Comparison of ENCODE assay signal across 12 cellular contexts in genomic region chr12:127964717-127965116, GRCh38.
DNase-seq lines count a peak whose midpoint lies in the region; TF ChIP-seq lines count a peak whose summit lies in the region.
"Had no signal": no experiment of that assay in that cellular context is flagged by ENCODE, and none has a peak within 500 bp of the region (broad histone marks: within the 10 kb centered on the region; RNA-seq: fewer than 3 reads in every experiment).

No MANE protein-coding gene starts in this region.

- intact Hi-C loops in A673 (cut with micrococcal nuclease; ENCODE audit: unreplicated experiment), result no loop called here
- intact Hi-C loops in OCI-LY7 (cut with micrococcal nuclease; ENCODE audit: unreplicated experiment), result no loop called here

- H4K20me1 ChIP-seq in GM23248 (ENCODE audit: insufficient read depth), result no peaks in the 10 kb centered on the region
- H4K20me1 ChIP-seq in OCI-LY7 (ENCODE audit: insufficient read depth, low read length), result no peaks in the 10 kb centered on the region
- H4K20me1 ChIP-seq: BLaER1 treated with 17β-estradiol and CSF1 and Interleukin-3, amounts not matched to agents 10 nM and 100 nM had no signal

- H3K9ac ChIP-seq in GM23248, result no peak overlapping the region
- H3K9ac ChIP-seq: BLaER1 treated with 17β-estradiol and CSF1 and Interleukin-3, amounts not matched to agents 10 nM and 100 nM had no signal

- CTCF ChIA-PET in A673 (lab: Charles Lee) (no interaction called here), OCI-LY7 (lab: Charles Lee; ENCODE audit: unreplicated experiment) (no interaction called here)

- H3K4me3 ChIP-seq in A673 (ENCODE audit: low read depth, low read length, poor library complexity, severe bottlenecking) (no peak overlapping the region), GM23248 (no peak overlapping the region), OCI-LY7 (ENCODE audit: low read depth, low read length, poor library complexity, severe bottlenecking) (no peak overlapping the region)
- H3K4me3 ChIP-seq: BLaER1 treated with 17β-estradiol and CSF1 and Interleukin-3, amounts not matched to agents 10 nM and 100 nM had no signal

- H3K27me3 ChIP-seq in A673 (replicated peaks; ENCODE audit: insufficient read depth, low read depth, low read length, poor library complexity), result no peaks in the 10 kb centered on the region
- no peaks in the 10 kb centered on the region for H3K27me3 ChIP-seq in GM23248 (replicated peaks; ENCODE audit: insufficient read depth)
- H3K27me3 ChIP-seq: BLaER1 treated with 17β-estradiol and CSF1 and Interleukin-3, amounts not matched to agents 10 nM and 100 nM had no signal

- DNase-seq in A673 (ENCODE audit: low spot score) (peak; percentile 30), GM23248 (peak; percentile 46), OCI-LY7 (ENCODE audit: low spot score) (peak; percentile 11), fibroblast of peridontal ligament (ENCODE audit: extremely low read depth) (peak; percentile 5), HCEC 1CT (no peak), GF-D8 (lab: John Stamatoyannopoulos, UW) (no peak), OCI-M2 (lab: John Stamatoyannopoulos, UW; ENCODE audit: unreplicated experiment) (no peak)
- DNase-seq in activated effector memory CD4-positive, alpha-beta T cell treated with Interleukin-2 at 50 U/mL for 16 hours, result no peak
- DNase-seq: activated CD8-positive, alpha-beta memory T cell treated with anti-CD3 and anti-CD28 coated beads, Interleukin-2, amount 10 ng/mL, durations not matched to agents 7 days and 5 days; NCI-H2081; stimulated activated CD4-positive, alpha-beta T cell treated with anti-CD3 and anti-CD28 coated beads, Interleukin-1b, Interleukin-23, amount 100 ng/mL, for 48 hours had no signal

- H3K27ac ChIP-seq in A673 (ENCODE audit: low read depth, low read length, poor library complexity, severe bottlenecking) (no peak overlapping the region), GM23248 (no peak overlapping the region), OCI-LY7 (ENCODE audit: low read depth, low read length, poor library complexity, severe bottlenecking) (no peak overlapping the region)
- H3K27ac ChIP-seq: BLaER1 treated with 17β-estradiol and CSF1 and Interleukin-3, amounts not matched to agents 10 nM and 100 nM had no signal

- H3K4me2 ChIP-seq in GM23248 (ENCODE audit: unreplicated experiment) (no peak overlapping the region), OCI-LY7 (ENCODE audit: low read length) (no peak overlapping the region)
- H3K4me2 ChIP-seq: BLaER1 treated with 17β-estradiol and CSF1 and Interleukin-3, amounts not matched to agents 10 nM and 100 nM had no signal

- no peak overlapping the region for H2AFZ ChIP-seq in GM23248
- no peak overlapping the region for H2AFZ ChIP-seq in OCI-LY7 (ENCODE audit: low read length)

- H3K9me2 ChIP-seq in GM23248 (ENCODE audit: insufficient read depth), result no peaks in the 10 kb centered on the region
- H3K9me2 ChIP-seq in OCI-LY7 (ENCODE audit: insufficient read depth, low read length), result no peaks in the 10 kb centered on the region

- BruUV-seq in A673 (replicated peaks; lab: Mats Ljungman, UMichigan) (no TSS peak), OCI-LY7 (replicated peaks; lab: Mats Ljungman, UMichigan) (no TSS peak)

- peak; percentile 47 for TF ChIP-seq CTCF in A673 (conservative IDR thresholded peaks at IDR 0.05; ENCODE audit: low read depth, low read length)
- peak; percentile 63 for TF ChIP-seq CTCF in OCI-LY7 (conservative IDR thresholded peaks at IDR 0.05; ENCODE audit: low read length)

- H3K9me3 ChIP-seq in A673 (ENCODE audit: low read depth, low read length, poor library complexity, severe bottlenecking) (no peaks in the 10 kb centered on the region), GM23248 (ENCODE audit: low read depth) (no peaks in the 10 kb centered on the region), OCI-LY7 (ENCODE audit: low read length) (no peaks in the 10 kb centered on the region)

- in situ Hi-C loops in GM23248 (cut with MboI), result no loop called here

- H3K79me2 ChIP-seq in GM23248 (ENCODE audit: insufficient read depth), result no peaks in the 10 kb centered on the region
- no peaks in the 10 kb centered on the region for H3K79me2 ChIP-seq in OCI-LY7 (ENCODE audit: insufficient read depth, low read depth, low read length)

- H3K36me3 ChIP-seq in A673 (ENCODE audit: insufficient read depth, low read length, poor library complexity, severe bottlenecking) (no peaks in the 10 kb centered on the region), GM23248 (ENCODE audit: low read depth) (no peaks in the 10 kb centered on the region), OCI-LY7 (ENCODE audit: insufficient read depth, low read length) (no peaks in the 10 kb centered on the region)
- H3K36me3 ChIP-seq: BLaER1 treated with 17β-estradiol and CSF1 and Interleukin-3, amounts not matched to agents 10 nM and 100 nM had no signal

- POLR2A ChIA-PET in A673 (lab: Charles Lee; ENCODE audit: low non-redundant PET) (no interaction called here), OCI-LY7 (lab: Charles Lee) (no interaction called here)

- H3K4me1 ChIP-seq in A673 (ENCODE audit: insufficient read depth, low read length, poor library complexity, severe bottlenecking) (no peaks in the 10 kb centered on the region), GM23248 (ENCODE audit: insufficient read depth) (no peaks in the 10 kb centered on the region), OCI-LY7 (ENCODE audit: insufficient read depth, low read length, poor library complexity, severe bottlenecking) (no peaks in the 10 kb centered on the region)
- H3K4me1 ChIP-seq: BLaER1 treated with 17β-estradiol and CSF1 and Interleukin-3, amounts not matched to agents 10 nM and 100 nM had no signal

- WGBS in GM23248 (ENCODE audit: low coverage in 1 of 2, low lambda C conversion rate in 2 of 2, missing lambda C conversion rate in 2 of 2), 2 experiments, result 29 to 32% methylated on average over 3 of the region's 3 CpGs

- H3F3A ChIP-seq in GM23248 (ENCODE audit: insufficient read depth), result no peaks in the 10 kb centered on the region

Comparison
In these comparisons a context has a peak if more than half of its experiments do, and no peak if none do; other contexts are left out.
1. DNase-seq: peak in A673 (single experiment), GM23248 (single experiment), OCI-LY7 (single experiment) and fibroblast of peridontal ligament (single experiment); none in HCEC 1CT (single experiment), GF-D8 (single experiment), activated effector memory CD4-positive, alpha-beta T cell treated with Interleukin-2 at 50 U/mL for 16 hours (single experiment) and OCI-M2 (single experiment).